In genomic region chr9:94511134-94511942, GRCh38 we compare ENCODE assay signal across 25 cellular contexts. TPM values are rescaled to one million over a fixed set of nuclear protein-coding genes. Genes with fewer than 3 reads are reported as not detected.
DNase-seq lines count a peak whose midpoint lies in the region; ATAC-seq and TF ChIP-seq lines count a peak whose summit lies in the region.
"Had no signal": no experiment of that assay in that cellular context is flagged by ENCODE, and none has a peak within 500 bp of the region (broad histone marks: within the 10 kb centered on the region; RNA-seq: fewer than 3 reads in every experiment).

No MANE protein-coding gene starts in this region.

- H3K27ac Mint-ChIP-seq in stimulated activated memory B cell treated with anti-CD40 and anti-IgM and Interleukin-4, amounts not matched to agents 10 μg/mL and 1 μg/mL and 100 μg/mL, for 72 hours, result no peak overlapping the region
- H3K27ac Mint-ChIP-seq: activated T-cell treated with anti-CD3 and anti-CD28 coated beads, Interleukin-2, amount 50 U/mL, for 24 hours; natural killer cell; stimulated activated naive CD8-positive, alpha-beta T cell treated with anti-CD3 and anti-CD28 coated beads, Interleukin-15, amount 100 ng/mL, for 72 hours; T-cell had no signal

- H3K36me3 Mint-ChIP-seq in stimulated activated memory B cell treated with anti-CD40 and anti-IgM and Interleukin-4, amounts not matched to agents 10 μg/mL and 1 μg/mL and 100 μg/mL, for 72 hours, result no peaks in the 10 kb centered on the region
- H3K36me3 Mint-ChIP-seq: natural killer cell, T-cell had no signal

- no peaks in the 10 kb centered on the region for H3K9me3 Mint-ChIP-seq in stimulated activated memory B cell treated with anti-CD40 and anti-IgM and Interleukin-4, amounts not matched to agents 10 μg/mL and 1 μg/mL and 100 μg/mL, for 72 hours
- H3K9me3 Mint-ChIP-seq: activated T-cell treated with anti-CD3 and anti-CD28 coated beads, Interleukin-2, amount 50 U/mL, for 24 hours; natural killer cell; stimulated activated naive CD8-positive, alpha-beta T cell treated with anti-CD3 and anti-CD28 coated beads, Interleukin-15, amount 100 ng/mL, for 72 hours; T-cell had no signal

- no peak for TF ChIP-seq POLR2A in lower leg skin (IDR thresholded peaks at IDR 0.05)

- intact Hi-C loops in lower leg skin (cut with DNase I; ENCODE audit: low total_unique reads), result no loop called here

- TF ChIP-seq CTCF in choroid plexus epithelial cell (conservative IDR thresholded peaks at IDR 0.05; ENCODE audit: low read depth, low read length) (no peak), lower leg skin (IDR thresholded peaks at IDR 0.05) (no peak)

- H3K4me1 Mint-ChIP-seq in stimulated activated memory B cell treated with anti-CD40 and anti-IgM and Interleukin-4, amounts not matched to agents 10 μg/mL and 1 μg/mL and 100 μg/mL, for 72 hours, result peaks cover 8% of the 10 kb centered on the region
- H3K4me1 Mint-ChIP-seq: stimulated activated naive CD8-positive, alpha-beta T cell treated with anti-CD3 and anti-CD28 coated beads, Interleukin-15, amount 100 ng/mL, for 72 hours; T-cell had no signal

- H3K27me3 Mint-ChIP-seq in stimulated activated memory B cell treated with anti-CD40 and anti-IgM and Interleukin-4, amounts not matched to agents 10 μg/mL and 1 μg/mL and 100 μg/mL, for 72 hours, result peaks cover 31% of the 10 kb centered on the region

- WGBS in lower leg skin, 2 donors, result 49 to 61% methylated on average over 6 of the region's 6 CpGs

- H3K4me3 ChIP-seq in choroid plexus epithelial cell (ENCODE audit: low read depth, low read length), result no peak overlapping the region
- H3K4me3 ChIP-seq in lower leg skin (ENCODE audit: low read depth, poor library complexity, severe bottlenecking), result no peak overlapping the region
- H3K4me3 ChIP-seq: upper lobe of left lung had no signal

- no peak overlapping the region for H3K4me3 Mint-ChIP-seq in stimulated activated memory B cell treated with anti-CD40 and anti-IgM and Interleukin-4, amounts not matched to agents 10 μg/mL and 1 μg/mL and 100 μg/mL, for 72 hours
- H3K4me3 Mint-ChIP-seq: activated T-cell treated with anti-CD3 and anti-CD28 coated beads, Interleukin-2, amount 50 U/mL, for 24 hours; natural killer cell; stimulated activated naive CD8-positive, alpha-beta T cell treated with anti-CD3 and anti-CD28 coated beads, Interleukin-15, amount 100 ng/mL, for 72 hours; T-cell had no signal

- ATAC-seq in stimulated activated memory B cell treated with anti-CD40 and anti-IgM and Interleukin-4, amounts not matched to agents 10 μg/mL and 1 μg/mL and 100 μg/mL, for 72 hours, result peak; percentile 41
- ATAC-seq: natural killer cell; Right ventricle myocardium inferior; stimulated activated naive CD8-positive, alpha-beta T cell treated with anti-CD3 and anti-CD28 coated beads, Interleukin-15, amount 100 ng/mL, for 72 hours; T-cell had no signal

- in situ Hi-C loops in G401 (cut with HindIII; ENCODE audit: low sequenced_read_pairs), result no loop called here

- peak; percentile 6 for DNase-seq in DMS53 (lab: John Stamatoyannopoulos, UW)
- DNase-seq in DMS53 treated with DMSO at 0.1 percent for 48 hours (lab: John Stamatoyannopoulos, UW; ENCODE audit: unreplicated experiment), result no peak
- peak; percentile 6 for DNase-seq in NCI-H2171 (lab: John Stamatoyannopoulos, UW)
- peak; percentile 25 for DNase-seq in choroid plexus epithelial cell (ENCODE audit: low read depth)
- no peak for DNase-seq in G401 (ENCODE audit: low spot score)
- no peak for DNase-seq in middle frontal gyrus (ENCODE audit: extremely low spot score, low spot score)
- DNase-seq in lower leg skin (ENCODE audit: low spot score in 2 of 2), result no peak
- DNase-seq: 8988T; activated CD4-positive, alpha-beta T cell treated with anti-CD3 and anti-CD28 coated beads, Interleukin-2, amount 50 U/mL, for 48 hours; activated naive CD4-positive, alpha-beta T cell treated with anti-CD3 and anti-CD28 coated beads, Interleukin-2, amount 50 U/mL, for 16 hours; activated T-cell treated with anti-CD3 and anti-CD28 coated beads, Interleukin-2, amount 50 U/mL, for 24 hours; cortex of kidney; DMS153; hypothalamus; IMR-90; natural killer cell; NCI-H1694; NCI-H345; stimulated activated naive CD8-positive, alpha-beta T cell treated with anti-CD3 and anti-CD28 coated beads, Interleukin-15, amount 100 ng/mL, for 72 hours; T-cell; upper lobe of left lung had no signal

RNA-seq across cellular contexts. Expression of gene PCAT7, which starts 43.5 kb away (rescaled TPM):
- total RNA-seq in G401 (2014; rRNA removed; shearing (Covaris generic)), result 11.6 and 19.3 TPM in 2 replicates
- total RNA-seq in lower leg skin, result under 1 TPM in 1 of 4 donors, not detected in 3; 0.34 TPM
- total RNA-seq: endothelial cell of umbilical vein, IMR-90, kidney epithelial cell, natural killer cell, Right ventricle myocardium inferior, T-cell had no signal

Comparison
In these comparisons a context has a peak if more than half of its experiments do, and no peak if none do; other contexts are left out.
1. DNase-seq: peak in DMS53 (single experiment), NCI-H2171 (single experiment) and choroid plexus epithelial cell (single experiment); none in DMS53 treated with DMSO at 0.1 percent for 48 hours (single experiment), G401 (single experiment), middle frontal gyrus (single experiment) and lower leg skin (0 of 2).